Comparison of ENCODE assay signal across 12 cellular contexts in genomic region chr5:71658916-71659661, GRCh38. TPM values are rescaled to one million over a fixed set of nuclear protein-coding genes. Genes with fewer than 3 reads are reported as not detected.
DNase-seq lines count a peak whose midpoint lies in the region; ATAC-seq and TF ChIP-seq lines count a peak whose summit lies in the region.
"Had no signal": no experiment of that assay in that cellular context is flagged by ENCODE, and none has a peak within 500 bp of the region (broad histone marks: within the 10 kb centered on the region; RNA-seq: fewer than 3 reads in every experiment).

No MANE protein-coding gene starts in this region.

- no peak for TF ChIP-seq POLR2A in testis (IDR thresholded peaks at IDR 0.05)

- ATAC-seq in DND-41 (ENCODE audit: insufficient read depth, low read depth) (no peak), RWPE2 (ENCODE audit: low read depth) (no peak)

- H3K4me3 Mint-ChIP-seq in activated CD4-positive, alpha-beta memory T cell treated with anti-CD3 and anti-CD28 coated beads, Interleukin-2, amount 10 ng/mL, durations not matched to agents 7 days and 5 days = no peak overlapping the region
- H3K4me3 Mint-ChIP-seq: memory B cell had no signal

- H3K9me3 Mint-ChIP-seq in activated CD4-positive, alpha-beta memory T cell treated with anti-CD3 and anti-CD28 coated beads, Interleukin-2, amount 10 ng/mL, durations not matched to agents 7 days and 5 days = no peaks in the 10 kb centered on the region
- H3K9me3 Mint-ChIP-seq: memory B cell had no signal

- peaks cover 20% of the 10 kb centered on the region for H3K36me3 Mint-ChIP-seq in activated CD4-positive, alpha-beta memory T cell treated with anti-CD3 and anti-CD28 coated beads, Interleukin-2, amount 10 ng/mL, durations not matched to agents 7 days and 5 days (ENCODE audit: low read depth)

- no peaks in the 10 kb centered on the region for H3K4me1 Mint-ChIP-seq in activated CD4-positive, alpha-beta memory T cell treated with anti-CD3 and anti-CD28 coated beads, Interleukin-2, amount 10 ng/mL, durations not matched to agents 7 days and 5 days
- H3K4me1 Mint-ChIP-seq: memory B cell had no signal

- H3K27me3 ChIP-seq in DND-41 (ENCODE audit: insufficient read depth, low read length, poor library complexity) = no peaks in the 10 kb centered on the region
- H3K27me3 ChIP-seq in RWPE2 (ENCODE audit: insufficient read depth, poor library complexity, severe bottlenecking) = no peaks in the 10 kb centered on the region
- no peaks in the 10 kb centered on the region for H3K27me3 ChIP-seq in testis
- H3K27me3 ChIP-seq: ascending aorta, uterus had no signal

- WGBS in testis, 2 donors = 80 to 82% methylated on average over 3 of the region's 3 CpGs

- no peak overlapping the region for H3K27ac Mint-ChIP-seq in activated CD4-positive, alpha-beta memory T cell treated with anti-CD3 and anti-CD28 coated beads, Interleukin-2, amount 10 ng/mL, durations not matched to agents 7 days and 5 days

- H3K4me3 ChIP-seq in DND-41 (ENCODE audit: low read depth in 1 of 2, low read length in 2 of 2) (no peak overlapping the region), RWPE2 (ENCODE audit: severe bottlenecking) (no peak overlapping the region), testis (no peak overlapping the region)
- H3K4me3 ChIP-seq: ascending aorta, uterus had no signal

- H3K4me1 ChIP-seq in DND-41 (ENCODE audit: insufficient read depth, low read length) (no peaks in the 10 kb centered on the region), RWPE2 (ENCODE audit: insufficient read depth, poor library complexity, severe bottlenecking) (no peaks in the 10 kb centered on the region), testis (no peaks in the 10 kb centered on the region)
- H3K4me1 ChIP-seq: ascending aorta, uterus had no signal

- H3K9me3 ChIP-seq in DND-41 (ENCODE audit: insufficient read depth, low read length, severe bottlenecking) = no peaks in the 10 kb centered on the region
- no peaks in the 10 kb centered on the region for H3K9me3 ChIP-seq in RWPE2 (ENCODE audit: severe bottlenecking)
- no peaks in the 10 kb centered on the region for H3K9me3 ChIP-seq in testis
- H3K9me3 ChIP-seq: ascending aorta, uterus had no signal

- intact Hi-C loops in testis (cut with DNase I; ENCODE audit: low total_unique reads) = no loop called here

- H3K27me3 Mint-ChIP-seq in activated CD4-positive, alpha-beta memory T cell treated with anti-CD3 and anti-CD28 coated beads, Interleukin-2, amount 10 ng/mL, durations not matched to agents 7 days and 5 days = no peaks in the 10 kb centered on the region
- H3K27me3 Mint-ChIP-seq: memory B cell had no signal

- TF ChIP-seq CTCF in DND-41 (IDR thresholded peaks at IDR 0.05; ENCODE audit: borderline replicate concordance, extremely low read depth, low read length, poor library complexity, severe bottlenecking) = peak; percentile 35
- peak; percentile 24 for TF ChIP-seq CTCF in RWPE2 (IDR thresholded peaks at IDR 0.05; ENCODE audit: poor library complexity, severe bottlenecking)
- TF ChIP-seq CTCF in testis (IDR thresholded peaks at IDR 0.05) = no peak

- no peak overlapping the region for H2AFZ ChIP-seq in DND-41 (ENCODE audit: low read depth, low read length)

- H3K27ac ChIP-seq in DND-41 (ENCODE audit: low read length) (no peak overlapping the region), RWPE2 (ENCODE audit: poor library complexity, severe bottlenecking) (no peak overlapping the region), testis (no peak overlapping the region)
- H3K27ac ChIP-seq: ascending aorta, uterus had no signal

- CTCF ChIA-PET in HEK293T (lab: Yijun Ruan, JAX) = no interaction called here
- CTCF ChIA-PET in activated CD4-positive, alpha-beta memory T cell treated with anti-CD3 and anti-CD28 coated beads, Interleukin-2, amount 10 ng/mL, durations not matched to agents 7 days and 5 days (lab: Charles Lee) = interaction anchor here (0.7 kb wide), 1 partner anchor 186 kb away, joined by 3 read pairs; no protein-coding TSS in a partner anchor

- no peaks in the 10 kb centered on the region for H4K20me1 ChIP-seq in DND-41 (ENCODE audit: insufficient read depth, low read length)

- POLR2A ChIA-PET in HEK293T (lab: Yijun Ruan, JAX) = no interaction called here
- POLR2A ChIA-PET in activated CD4-positive, alpha-beta memory T cell treated with anti-CD3 and anti-CD28 coated beads, Interleukin-2, amount 10 ng/mL, durations not matched to agents 7 days and 5 days (lab: Charles Lee) = no interaction called here

- no peak overlapping the region for H3K4me2 ChIP-seq in DND-41 (ENCODE audit: insufficient read depth, low read length)

- DNase-seq in DND-41 (no peak), HEK293T (ENCODE audit: extremely low spot score) (peak; percentile 28), RWPE2 (ENCODE audit: low spot score) (no peak), foreskin melanocyte (peak; percentile 5), testis (no peak)
- no peak for DNase-seq in activated T-cell treated with anti-CD3 and anti-CD28 coated beads, Interleukin-2, amount 50 U/mL, for 1 hour
- no peak for DNase-seq in central memory CD4-positive, alpha-beta T cell
- DNase-seq in activated CD4-positive, alpha-beta memory T cell treated with anti-CD3 and anti-CD28 coated beads, Interleukin-2, amount 10 ng/mL, durations not matched to agents 7 days and 5 days = no peak
- DNase-seq: NCI-H1436 treated with DMSO at 0.1 percent for 48 hours, uterus had no signal

- H3K79me2 ChIP-seq in DND-41 (ENCODE audit: insufficient read depth, low read length) = no peaks in the 10 kb centered on the region

- H3K9ac ChIP-seq in DND-41 (ENCODE audit: low read depth, low read length) = no peak overlapping the region

- H3K36me3 ChIP-seq in DND-41 (ENCODE audit: insufficient read depth, low read length) (peaks cover 25% of the 10 kb centered on the region; the same call in 1 of the 2 replicates), RWPE2 (ENCODE audit: low read depth) (no peaks in the 10 kb centered on the region; the same call in 1 of the 2 replicates), testis (ENCODE audit: low read depth, missing control alignments) (no peaks in the 10 kb centered on the region)
- H3K36me3 ChIP-seq: uterus had no signal

TF ChIP-seq in HEK293T, 16 proteins besides CTCF, POLR2A, EP300 and RAD21:
- TF ChIP-seq NFRKB (IDR thresholded peaks at IDR 0.05) (no peak), PKNOX1 (IDR thresholded peaks at IDR 0.05) (peak; percentile 88), TARDBP (IDR thresholded peaks at IDR 0.05) (no peak), ARNT (IDR thresholded peaks at IDR 0.05) (no peak)

RNA-seq across cellular contexts. Expression of gene CARTPT, which starts 60.0 kb away (rescaled TPM):
- 10 to 100 TPM; 15.0 to 18.2 TPM for total RNA-seq in testis
- 35.8 TPM for polyA plus RNA-seq in testis (ENCODE audit: insufficient read depth, low read depth, low replicate concordance)
- total RNA-seq in activated CD4-positive, alpha-beta memory T cell treated with anti-CD3 and anti-CD28 coated beads, Interleukin-2, amount 10 ng/mL, durations not matched to agents 7 days and 5 days = not detected
- total RNA-seq: uterus had no signal

Comparison
In these comparisons a context has a peak if more than half of its experiments do, and no peak if none do; other contexts are left out.
1. DNase-seq: peak in HEK293T (single experiment) and foreskin melanocyte (single experiment); none in DND-41 (single experiment), RWPE2 (single experiment), activated T-cell treated with anti-CD3 and anti-CD28 coated beads, Interleukin-2, amount 50 U/mL, for 1 hour (single experiment), central memory CD4-positive, alpha-beta T cell (single experiment), testis (single experiment) and activated CD4-positive, alpha-beta memory T cell treated with anti-CD3 and anti-CD28 coated beads, Interleukin-2, amount 10 ng/mL, durations not matched to agents 7 days and 5 days (single experiment).
2. CTCF ChIP-seq: peak in DND-41 (single experiment) and RWPE2 (single experiment); none in testis (0 of 3).
3. RNA of gene CARTPT, which starts 60.0 kb away (total RNA-seq): 15.0 to 18.2 TPM in testis; not detected in activated CD4-positive, alpha-beta memory T cell treated with anti-CD3 and anti-CD28 coated beads, Interleukin-2, amount 10 ng/mL, durations not matched to agents 7 days and 5 days; every median in the first group is over 10 times any median in the second.